12 cellular contexts compared by ENCODE assay signal in the genomic region with DNA sequence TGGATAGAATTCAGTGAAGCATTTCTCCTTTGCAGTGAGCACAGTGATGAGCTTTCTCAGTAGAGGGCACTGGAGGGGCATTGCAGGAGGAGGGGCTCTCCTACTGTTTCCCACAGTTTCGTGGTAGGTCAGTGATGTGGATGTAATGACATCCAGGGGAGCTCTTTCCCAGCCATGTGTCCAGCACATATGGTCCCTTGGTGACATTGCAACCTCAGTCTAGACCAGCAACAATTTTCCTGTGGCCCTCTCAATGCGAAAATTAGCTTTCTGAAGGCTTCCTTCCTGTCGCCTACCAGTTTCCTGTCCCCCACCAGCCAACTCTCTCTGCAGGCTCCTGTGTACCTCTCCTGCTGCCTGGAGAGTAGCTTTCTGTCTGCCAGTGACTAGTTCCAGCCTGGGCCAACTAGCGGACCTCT.
DNase-seq lines count a peak whose midpoint lies in the region; ATAC-seq and TF ChIP-seq lines count a peak whose summit lies in the region.
"Had no signal": no experiment of that assay in that cellular context is flagged by ENCODE, and none has a peak within 500 bp of the region (broad histone marks: within the 10 kb centered on the region; RNA-seq: fewer than 3 reads in every experiment).

No MANE protein-coding gene starts in this region.

- peak; percentile 42 for TF ChIP-seq CTCF in OCI-LY3 (IDR thresholded peaks at IDR 0.05; ENCODE audit: low read depth, low read length)

- H3K27ac ChIP-seq in OCI-LY3 (ENCODE audit: low read length): no peak overlapping the region
- H3K27ac ChIP-seq: left ventricle myocardium inferior, thoracic aorta had no signal

- DNase-seq in NCI-H2171 treated with DMSO at 0.1 percent for 48 hours (lab: John Stamatoyannopoulos, UW): peak; percentile 5
- no peak for DNase-seq in NCI-H2171 (lab: John Stamatoyannopoulos, UW)
- DNase-seq in activated naive CD8-positive, alpha-beta T cell treated with anti-CD3 and anti-CD28 coated beads, Interleukin-2, amount 50 U/mL, for 24 hours: peak; percentile 27
- peak; percentile 20 for DNase-seq in stimulated activated CD4-positive, alpha-beta T cell treated with anti-CD3 and anti-CD28 coated beads, Interleukin-15, amount 100 ng/mL, for 24 hours
- DNase-seq in SIG-M5 treated with dmso at 0.1 percent for 504 hours (lab: John Stamatoyannopoulos, UW; ENCODE audit: unreplicated experiment): no peak
- DNase-seq: activated CD4-positive, CD25-positive, alpha-beta regulatory T cell treated with anti-CD3 and anti-CD28 coated beads, Interleukin-2, amount 50 U/mL, for 72 hours; left ventricle myocardium inferior had no signal

- no peaks in the 10 kb centered on the region for H4K20me1 ChIP-seq in OCI-LY3 (ENCODE audit: insufficient read depth, low read length)

- H2AFZ ChIP-seq in OCI-LY3 (ENCODE audit: low read depth, low read length): peak overlapping the region; percentile 94

- no peaks in the 10 kb centered on the region for H3K27me3 ChIP-seq in OCI-LY3 (ENCODE audit: low read depth, low read length)

- peaks cover 5% of the 10 kb centered on the region; the same call in 1 of the 2 replicates for H3K4me1 ChIP-seq in OCI-LY3 (ENCODE audit: low read length)
- H3K4me1 ChIP-seq: left ventricle myocardium inferior had no signal

- no peaks in the 10 kb centered on the region for H3K79me2 ChIP-seq in OCI-LY3 (ENCODE audit: low read length)

- peak overlapping the region; percentile 77 for H3K27ac Mint-ChIP-seq in activated naive CD8-positive, alpha-beta T cell treated with anti-CD3 and anti-CD28 coated beads, Interleukin-2, amount 50 U/mL, for 24 hours

- peak overlapping the region; percentile 46 for H3K4me3 ChIP-seq in OCI-LY3 (ENCODE audit: low read length)
- H3K4me3 ChIP-seq: left ventricle myocardium inferior, skin epidermis, thoracic aorta had no signal

- no peaks in the 10 kb centered on the region for H3K9me3 Mint-ChIP-seq in activated naive CD8-positive, alpha-beta T cell treated with anti-CD3 and anti-CD28 coated beads, Interleukin-2, amount 50 U/mL, for 24 hours

- peak; percentile 65 for ATAC-seq in activated naive CD8-positive, alpha-beta T cell treated with anti-CD3 and anti-CD28 coated beads, Interleukin-2, amount 50 U/mL, for 24 hours
- no peak for ATAC-seq in HG02938 (IDR thresholded peaks at IDR 0.05; ENCODE audit: unreplicated experiment)
- ATAC-seq in HG03097 (IDR thresholded peaks at IDR 0.05; ENCODE audit: low FRiP score, unreplicated experiment): no peak

- peak overlapping the region; percentile 48 for H3K4me2 ChIP-seq in OCI-LY3 (ENCODE audit: low read length)

- no peaks in the 10 kb centered on the region for H3K27me3 Mint-ChIP-seq in activated naive CD8-positive, alpha-beta T cell treated with anti-CD3 and anti-CD28 coated beads, Interleukin-2, amount 50 U/mL, for 24 hours

- no peaks in the 10 kb centered on the region for H3K36me3 ChIP-seq in OCI-LY3 (replicated peaks; ENCODE audit: low read depth, low read length)
- H3K36me3 ChIP-seq: left ventricle myocardium inferior, thoracic aorta had no signal

- H3K9me3 ChIP-seq in OCI-LY3 (ENCODE audit: insufficient read depth, low read length): no peaks in the 10 kb centered on the region
- H3K9me3 ChIP-seq: left ventricle myocardium inferior, thoracic aorta had no signal

- H3K9ac ChIP-seq in OCI-LY3 (ENCODE audit: low read length): no peak overlapping the region

- H3K36me3 Mint-ChIP-seq in activated naive CD8-positive, alpha-beta T cell treated with anti-CD3 and anti-CD28 coated beads, Interleukin-2, amount 50 U/mL, for 24 hours (ENCODE audit: low read depth): no peaks in the 10 kb centered on the region

- H3K4me1 Mint-ChIP-seq in activated naive CD8-positive, alpha-beta T cell treated with anti-CD3 and anti-CD28 coated beads, Interleukin-2, amount 50 U/mL, for 24 hours: peaks cover 14% of the 10 kb centered on the region

- H3K4me3 Mint-ChIP-seq in activated naive CD8-positive, alpha-beta T cell treated with anti-CD3 and anti-CD28 coated beads, Interleukin-2, amount 50 U/mL, for 24 hours: peak overlapping the region; percentile 44

Comparison
In these comparisons a context has a peak if more than half of its experiments do, and no peak if none do; other contexts are left out.
1. DNase-seq: peak in NCI-H2171 treated with DMSO at 0.1 percent for 48 hours (single experiment), activated naive CD8-positive, alpha-beta T cell treated with anti-CD3 and anti-CD28 coated beads, Interleukin-2, amount 50 U/mL, for 24 hours (single experiment) and stimulated activated CD4-positive, alpha-beta T cell treated with anti-CD3 and anti-CD28 coated beads, Interleukin-15, amount 100 ng/mL, for 24 hours (single experiment); none in NCI-H2171 (single experiment) and SIG-M5 treated with dmso at 0.1 percent for 504 hours (single experiment).